ENCODE assay signal across 11 cellular contexts in the genomic region with DNA sequence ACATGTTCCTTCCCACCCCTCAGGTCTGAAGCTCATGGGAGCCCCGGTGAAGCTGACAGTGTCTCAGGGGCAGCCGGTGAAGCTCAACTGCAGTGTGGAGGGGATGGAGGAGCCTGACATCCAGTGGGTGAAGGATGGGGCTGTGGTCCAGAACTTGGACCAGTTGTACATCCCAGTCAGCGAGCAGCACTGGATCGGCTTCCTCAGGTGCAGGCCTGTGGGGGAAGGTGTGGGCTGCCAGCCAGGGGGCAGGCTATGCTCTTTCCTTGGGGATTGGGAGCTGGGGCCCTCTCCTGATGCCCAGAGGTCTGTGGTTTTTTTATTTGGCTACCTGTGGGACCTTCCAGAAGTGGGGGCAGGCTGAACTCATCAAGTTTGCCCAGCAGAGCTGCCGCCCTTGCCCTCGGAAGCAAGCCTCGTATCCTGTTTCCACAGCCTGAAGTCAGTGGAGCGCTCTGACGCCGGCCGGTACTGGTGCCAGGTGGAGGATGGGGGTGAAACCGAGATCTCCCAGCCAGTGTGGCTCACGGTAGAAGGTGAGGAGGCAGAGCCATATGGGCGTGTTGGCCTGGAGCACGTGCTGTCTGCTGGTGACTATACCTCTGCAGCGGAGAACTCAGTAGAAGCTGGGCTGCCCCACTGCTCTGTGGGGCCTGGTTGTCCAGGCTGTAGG. TPM values are rescaled to one million over a fixed set of nuclear protein-coding genes. Genes with fewer than 3 reads are reported as not detected.
DNase-seq lines count a peak whose midpoint lies in the region; ATAC-seq and TF ChIP-seq lines count a peak whose summit lies in the region.
"Had no signal": no experiment of that assay in that cellular context is flagged by ENCODE, and none has a peak within 500 bp of the region (broad histone marks: within the 10 kb centered on the region; RNA-seq: fewer than 3 reads in every experiment).

No MANE protein-coding gene starts in this region.

- ATAC-seq in activated B cell treated with CpG ODN at 0.5 μM for 24 hours (ENCODE audit: low read depth) (no peak), foreskin keratinocyte (no peak), HG02588 (IDR thresholded peaks at IDR 0.05; ENCODE audit: unreplicated experiment) (no peak)
- no peak for ATAC-seq in activated CD8-positive, alpha-beta memory T cell treated with anti-CD3 and anti-CD28 coated beads, Interleukin-2, amount 10 ng/mL, durations not matched to agents 7 days and 5 days

- H3K9ac ChIP-seq in HUES48 (ENCODE audit: low read depth, low read length), result no peak overlapping the region
- H3K9ac ChIP-seq: parathyroid adenoma had no signal

- CTCF ChIA-PET in activated B cell treated with CpG ODN at 0.5 μM for 24 hours (lab: Charles Lee), result interaction anchor here (1.3 kb wide), 1 partner anchor 95 kb away, joined by 4 read pairs; no protein-coding TSS in a partner anchor
- CTCF ChIA-PET in activated CD8-positive, alpha-beta memory T cell treated with anti-CD3 and anti-CD28 coated beads, Interleukin-2, amount 10 ng/mL, durations not matched to agents 7 days and 5 days (lab: Charles Lee), result interaction anchor here (0.8 to 1.1 kb wide), 2 partner anchors 8 to 25 kb away, joined by 4 read pairs; no protein-coding TSS in a partner anchor

- H3K27me3 ChIP-seq in HUES48 (ENCODE audit: control insufficient read depth, insufficient read depth, low read length) (no peaks in the 10 kb centered on the region), spleen (replicated peaks in 1 of 7) (peaks cover 0 to 39% (median 7%) of the 10 kb centered on the region in 7 donors), foreskin keratinocyte (peaks cover 3% of the 10 kb centered on the region)

- no peak for TF ChIP-seq POLR2A in spleen (IDR thresholded peaks at IDR 0.05)

- H3K4me1 Mint-ChIP-seq in activated B cell treated with CpG ODN at 0.5 μM for 24 hours, result peaks cover 24% of the 10 kb centered on the region
- peaks cover 14% of the 10 kb centered on the region for H3K4me1 Mint-ChIP-seq in activated CD8-positive, alpha-beta memory T cell treated with anti-CD3 and anti-CD28 coated beads, Interleukin-2, amount 10 ng/mL, durations not matched to agents 7 days and 5 days

- WGBS in spleen, 5 donors, result 76 to 92% (median 84%) methylated on average over 15 to 16 of the region's 16 CpGs

- no peak overlapping the region for H3K4me3 ChIP-seq in HUES48 (ENCODE audit: low read depth, low read length)
- peak overlapping the region; percentile 22 for H3K4me3 ChIP-seq in iPS-18c (ENCODE audit: insufficient read depth, low read depth, low read length)
- H3K4me3 ChIP-seq in spleen, result peak overlapping the region in 3 of 8 donors; percentile 58 to 80 (median 67)

- H3K27ac Mint-ChIP-seq in activated B cell treated with CpG ODN at 0.5 μM for 24 hours, result no peak overlapping the region
- H3K27ac Mint-ChIP-seq in activated CD8-positive, alpha-beta memory T cell treated with anti-CD3 and anti-CD28 coated beads, Interleukin-2, amount 10 ng/mL, durations not matched to agents 7 days and 5 days, result no peak overlapping the region
- H3K27ac Mint-ChIP-seq: activated CD4-positive, alpha-beta memory T cell treated with anti-CD3 and anti-CD28 coated beads for 36 hours had no signal

- H3K4me3 Mint-ChIP-seq in activated B cell treated with CpG ODN at 0.5 μM for 24 hours, result peak overlapping the region; percentile 2
- H3K4me3 Mint-ChIP-seq in activated CD8-positive, alpha-beta memory T cell treated with anti-CD3 and anti-CD28 coated beads, Interleukin-2, amount 10 ng/mL, durations not matched to agents 7 days and 5 days, result no peak overlapping the region

- TF ChIP-seq CTCF in activated B cell treated with CpG ODN at 0.5 μM for 24 hours (IDR thresholded peaks at IDR 0.05) (no peak), spleen (IDR thresholded peaks at IDR 0.05 in 8 of 11, conservative IDR thresholded peaks at IDR 0.05 in 3 of 11) (no peak), foreskin keratinocyte (conservative IDR thresholded peaks at IDR 0.05) (no peak)

- H3K9me3 Mint-ChIP-seq in activated B cell treated with CpG ODN at 0.5 μM for 24 hours, result no peaks in the 10 kb centered on the region
- H3K9me3 Mint-ChIP-seq in activated CD8-positive, alpha-beta memory T cell treated with anti-CD3 and anti-CD28 coated beads, Interleukin-2, amount 10 ng/mL, durations not matched to agents 7 days and 5 days (ENCODE audit: low read depth), result no peaks in the 10 kb centered on the region
- H3K9me3 Mint-ChIP-seq: activated CD4-positive, alpha-beta memory T cell treated with anti-CD3 and anti-CD28 coated beads for 36 hours had no signal

- H3K9me3 ChIP-seq in HUES48 (ENCODE audit: control insufficient read depth, insufficient read depth, low read length), result no peaks in the 10 kb centered on the region
- no peaks in the 10 kb centered on the region for H3K9me3 ChIP-seq in iPS-18c (ENCODE audit: control insufficient read depth, insufficient read depth, low read length)
- no peaks in the 10 kb centered on the region for H3K9me3 ChIP-seq in spleen

- H3K27me3 Mint-ChIP-seq in activated B cell treated with CpG ODN at 0.5 μM for 24 hours, result peaks cover 33% of the 10 kb centered on the region
- peaks cover 34% of the 10 kb centered on the region for H3K27me3 Mint-ChIP-seq in activated CD8-positive, alpha-beta memory T cell treated with anti-CD3 and anti-CD28 coated beads, Interleukin-2, amount 10 ng/mL, durations not matched to agents 7 days and 5 days

- H3K36me3 ChIP-seq in HUES48 (ENCODE audit: control insufficient read depth, insufficient read depth, low read length) (peaks cover 34% of the 10 kb centered on the region), spleen (peaks cover 0 to 5% (median 0%) of the 10 kb centered on the region in 6 donors)

- peaks cover 67% of the 10 kb centered on the region for H3K4me1 ChIP-seq in HUES48 (ENCODE audit: control insufficient read depth, insufficient read depth, low read length)
- peaks cover 26 to 94% (median 66%) of the 10 kb centered on the region in 6 donors for H3K4me1 ChIP-seq in spleen
- H3K4me1 ChIP-seq in foreskin keratinocyte, result peaks cover 7% of the 10 kb centered on the region
- H3K4me1 ChIP-seq: parathyroid adenoma had no signal

- POLR2A ChIA-PET in activated B cell treated with CpG ODN at 0.5 μM for 24 hours (lab: Charles Lee), result interaction anchor here (1.2 kb wide), 1 partner anchor 17 kb away, joined by 5 read pairs; a partner anchor contains a TSS

- H3K27ac ChIP-seq in HUES48 (ENCODE audit: low read depth, low read length), result peak overlapping the region; percentile 92
- peak overlapping the region in 5 of 8 donors; percentile 16 to 77 (median 68) for H3K27ac ChIP-seq in spleen
- no peak overlapping the region for H3K27ac ChIP-seq in foreskin keratinocyte
- H3K27ac ChIP-seq: parathyroid adenoma had no signal

- no peaks in the 10 kb centered on the region for H3K36me3 Mint-ChIP-seq in activated B cell treated with CpG ODN at 0.5 μM for 24 hours (ENCODE audit: low read depth)
- H3K36me3 Mint-ChIP-seq in activated CD8-positive, alpha-beta memory T cell treated with anti-CD3 and anti-CD28 coated beads, Interleukin-2, amount 10 ng/mL, durations not matched to agents 7 days and 5 days, result no peaks in the 10 kb centered on the region
- H3K36me3 Mint-ChIP-seq: activated CD4-positive, alpha-beta memory T cell treated with anti-CD3 and anti-CD28 coated beads for 36 hours had no signal

- intact Hi-C loops in activated B cell treated with CpG ODN at 0.5 μM for 24 hours (cut with micrococcal nuclease) (no loop called here), spleen (cut with DNase I; ENCODE audit: low total_unique reads) (no loop called here)

- no peak for DNase-seq in activated B cell treated with CpG ODN at 0.5 μM for 24 hours
- peak; percentile 74 for DNase-seq in spleen
- no peak for DNase-seq in activated CD8-positive, alpha-beta memory T cell treated with anti-CD3 and anti-CD28 coated beads, Interleukin-2, amount 10 ng/mL, durations not matched to agents 7 days and 5 days
- DNase-seq in foreskin keratinocyte, result no peak
- DNase-seq: GDM1, T-helper 9 cell had no signal

RNA-seq across cellular contexts. Expression of a gene that starts 2.2 kb away (rescaled TPM):
- total RNA-seq in activated B cell treated with CpG ODN at 0.5 μM for 24 hours (0.22 TPM in 1 of 2 replicates, not detected in the other), spleen (10 to 100 TPM; 10.9 to 36.2 (median 21.4) TPM), foreskin keratinocyte (16.0 and 16.3 TPM in 2 replicates)
- polyA plus RNA-seq in spleen (1 to 10 TPM; 2.6 to 5.7 (median 4.3) TPM), foreskin keratinocyte (11.5 and 12.1 TPM in 2 replicates)
- total RNA-seq in activated CD8-positive, alpha-beta memory T cell treated with anti-CD3 and anti-CD28 coated beads, Interleukin-2, amount 10 ng/mL, durations not matched to agents 7 days and 5 days, result under 1 TPM; 0.32 to 0.66 TPM

RNA-seq across cellular contexts. Expression of a gene that starts 17.2 kb away (rescaled TPM):
- total RNA-seq in activated B cell treated with CpG ODN at 0.5 μM for 24 hours (56.1 TPM in 2 replicates), spleen (10 to 100 TPM; 15.8 to 35.9 (median 27.7) TPM), foreskin keratinocyte (21.9 and 26.1 TPM in 2 replicates)
- polyA plus RNA-seq in spleen (10 to 100 TPM in 2 of 3 donors, 1 to 10 TPM in 1; 7.9 to 11.8 (median 10.2) TPM), foreskin keratinocyte (17.7 and 20.8 TPM in 2 replicates)
- 10 to 100 TPM; 38.2 to 40.0 TPM for total RNA-seq in activated CD8-positive, alpha-beta memory T cell treated with anti-CD3 and anti-CD28 coated beads, Interleukin-2, amount 10 ng/mL, durations not matched to agents 7 days and 5 days

RNA-seq across cellular contexts. Expression of a gene that starts 47.6 kb away (rescaled TPM):
- 1.9 and 2.2 TPM in 2 replicates for total RNA-seq in activated B cell treated with CpG ODN at 0.5 μM for 24 hours
- total RNA-seq in spleen, result 1 to 10 TPM; 2.0 to 7.0 (median 4.5) TPM
- 1 to 10 TPM in 2 of 3 donors, under 1 TPM in 1; 0.93 to 5.3 (median 4.5) TPM for polyA plus RNA-seq in spleen
- total RNA-seq in activated CD8-positive, alpha-beta memory T cell treated with anti-CD3 and anti-CD28 coated beads, Interleukin-2, amount 10 ng/mL, durations not matched to agents 7 days and 5 days, result under 1 TPM; 0.20 to 0.30 TPM
- total RNA-seq in foreskin keratinocyte, result not detected in 2 replicates
- not detected in 2 replicates for polyA plus RNA-seq in foreskin keratinocyte
